18 cellular contexts compared by ENCODE assay signal in the genomic region with DNA sequence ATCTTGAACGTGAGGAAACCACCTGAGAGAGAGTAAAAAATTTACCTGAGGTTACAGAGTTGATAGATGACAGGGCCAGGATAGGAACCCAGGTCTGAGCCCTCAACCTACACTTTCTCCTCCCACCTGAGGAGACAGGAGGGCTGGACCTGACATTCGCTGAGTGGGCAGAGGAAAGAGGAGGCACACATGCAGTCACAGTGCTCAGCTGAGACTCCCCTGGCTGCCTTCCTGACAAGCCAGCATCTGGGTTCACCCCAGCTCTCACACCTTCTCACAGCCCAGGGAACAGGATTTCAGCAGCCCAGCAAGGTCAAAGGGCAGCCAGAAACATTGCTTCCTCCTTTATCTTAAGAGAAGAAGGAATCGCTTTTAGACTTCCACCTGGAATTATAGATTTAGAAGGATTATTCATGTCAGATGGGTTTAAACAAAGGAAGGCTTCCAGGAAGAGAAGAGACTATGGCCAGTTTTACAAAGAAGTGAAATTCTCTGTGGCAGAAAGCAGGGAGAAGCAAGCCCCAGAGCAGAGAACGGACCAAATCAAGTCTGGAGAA. TPM values are rescaled to one million over a fixed set of nuclear protein-coding genes. Genes with fewer than 3 reads are reported as not detected.
DNase-seq lines count a peak whose midpoint lies in the region; ATAC-seq, FAIRE-seq and TF ChIP-seq lines count a peak whose summit lies in the region.
"Had no signal": no experiment of that assay in that cellular context is flagged by ENCODE, and none has a peak within 500 bp of the region (broad histone marks: within the 10 kb centered on the region; RNA-seq: fewer than 3 reads in every experiment).

No MANE protein-coding gene starts in this region.

- H2BK5ac ChIP-seq in neuronal stem cell (ENCODE audit: low read length) = peak overlapping the region; percentile 43

- no peak overlapping the region for H3K14ac ChIP-seq in neuronal stem cell (ENCODE audit: low read length)

- no peak overlapping the region for H2BK12ac ChIP-seq in neuronal stem cell (ENCODE audit: low read length)

- H3K4me2 ChIP-seq in neuronal stem cell (ENCODE audit: insufficient read depth, low read length, poor library complexity, severe bottlenecking) = peak overlapping the region; percentile 39

- peak overlapping the region; percentile 82 for H3K18ac ChIP-seq in neuronal stem cell (ENCODE audit: low read length)

- H3K4me3 ChIP-seq in HUES48 (ENCODE audit: low read depth, low read length) (no peak overlapping the region), ectodermal cell (ENCODE audit: insufficient read depth, low read depth, low read length) (no peak overlapping the region), neuronal stem cell (ENCODE audit: low read length in 2 of 2) (no peak overlapping the region)
- H3K4me3 ChIP-seq: left ventricle myocardium inferior, prostate gland, skin epidermis, testis had no signal

- H2BK120ac ChIP-seq in neuronal stem cell (ENCODE audit: low read depth, low read length) = no peak overlapping the region

- no peak overlapping the region for H2AK5ac ChIP-seq in neuronal stem cell (ENCODE audit: low read depth, low read length)

- H3K4me1 ChIP-seq in HUES48 (ENCODE audit: control insufficient read depth, insufficient read depth, low read length) (peaks cover 49% of the 10 kb centered on the region), ectodermal cell (ENCODE audit: control insufficient read depth, insufficient read depth, low read length) (peaks cover 56% of the 10 kb centered on the region), neuronal stem cell (ENCODE audit: control insufficient read depth in 2 of 2, insufficient read depth in 1 of 2, low read depth in 1 of 2, low read length in 2 of 2) (peaks cover 36 to 48% of the 10 kb centered on the region in 2 donors), foreskin keratinocyte (no peaks in the 10 kb centered on the region)
- H3K4me1 ChIP-seq: prostate gland had no signal

- peak overlapping the region; percentile 70 for H3K27ac ChIP-seq in HUES48 (ENCODE audit: low read depth, low read length)
- peak overlapping the region; percentile 94 for H3K27ac ChIP-seq in ectodermal cell (ENCODE audit: insufficient read depth, low read depth, low read length, poor library complexity, severe bottlenecking)
- peak overlapping the region; percentile 97 for H3K27ac ChIP-seq in neuronal stem cell (replicated peaks; ENCODE audit: low read length)
- no peak overlapping the region for H3K27ac ChIP-seq in foreskin keratinocyte
- H3K27ac ChIP-seq: prostate gland, skin epidermis had no signal

- H4K91ac ChIP-seq in neuronal stem cell (ENCODE audit: low read depth, low read length, poor library complexity) = peak overlapping the region; percentile 56

- no peak for FAIRE-seq in D721Med (lab: Jason Lieb, UNC)

- H3K27me3 ChIP-seq in HUES48 (ENCODE audit: control insufficient read depth, insufficient read depth, low read length) (peaks cover 13% of the 10 kb centered on the region), ectodermal cell (ENCODE audit: control insufficient read depth, insufficient read depth, low read length, poor library complexity, severe bottlenecking) (no peaks in the 10 kb centered on the region), neuronal stem cell (ENCODE audit: control insufficient read depth in 3 of 3, insufficient read depth in 3 of 3, low read depth in 1 of 3, low read length in 3 of 3) (no peaks in the 10 kb centered on the region), foreskin keratinocyte (peaks cover 12% of the 10 kb centered on the region)
- H3K27me3 ChIP-seq: testis had no signal

- 35 to 50% methylated on average over 4 of the region's 4 CpGs for WGBS in ectodermal cell, 2 experiments
- WGBS in neuronal stem cell (ENCODE audit: extremely low coverage in 2 of 2, insufficient read length in 2 of 2, insufficient replicate concordance in 1 of 2), 2 donors = no CpG with 5 or more reads among the region's 4 CpGs

- no peak overlapping the region for H4K8ac ChIP-seq in neuronal stem cell (ENCODE audit: low read depth, low read length)

- H3K9me3 ChIP-seq in HUES48 (ENCODE audit: control insufficient read depth, insufficient read depth, low read length) (no peaks in the 10 kb centered on the region), ectodermal cell (ENCODE audit: control insufficient read depth, low read length) (no peaks in the 10 kb centered on the region), neuronal stem cell (replicated peaks in 1 of 2; ENCODE audit: control insufficient read depth in 2 of 2, insufficient read depth in 1 of 2, low read depth in 1 of 2, low read length in 2 of 2) (no peaks in the 10 kb centered on the region)
- H3K9me3 ChIP-seq: left ventricle myocardium inferior, prostate gland, testis had no signal

- no peak for TF ChIP-seq CTCF in foreskin keratinocyte (conservative IDR thresholded peaks at IDR 0.05)
- TF ChIP-seq CTCF in D721Med (IDR thresholded peaks at IDR 0.05; ENCODE audit: insufficient read depth, missing control alignments) = no peak

- H3K23ac ChIP-seq in neuronal stem cell (ENCODE audit: low read depth, low read length, poor library complexity) = no peak overlapping the region

- no peak overlapping the region for H3K4ac ChIP-seq in neuronal stem cell (ENCODE audit: low read length)

- H3K9ac ChIP-seq in HUES48 (ENCODE audit: low read depth, low read length) = no peak overlapping the region
- H3K9ac ChIP-seq in neuronal stem cell (ENCODE audit: low read depth, low read length, poor library complexity) = no peak overlapping the region

- H2BK15ac ChIP-seq in neuronal stem cell (ENCODE audit: low read length) = no peak overlapping the region

- H3K36me3 ChIP-seq in HUES48 (ENCODE audit: control insufficient read depth, insufficient read depth, low read length) (no peaks in the 10 kb centered on the region), ectodermal cell (ENCODE audit: control insufficient read depth, insufficient read depth, low read length) (no peaks in the 10 kb centered on the region), neuronal stem cell (replicated peaks in 1 of 2; ENCODE audit: control insufficient read depth in 2 of 2, insufficient read depth in 2 of 2, low read length in 2 of 2) (no peaks in the 10 kb centered on the region)
- H3K36me3 ChIP-seq: left ventricle myocardium inferior, prostate gland had no signal

- no peaks in the 10 kb centered on the region for H3K79me1 ChIP-seq in neuronal stem cell (ENCODE audit: low read depth, low read length)

- ATAC-seq in GM18907 (IDR thresholded peaks at IDR 0.05; ENCODE audit: unreplicated experiment) (peak; percentile 32), GM18517 (IDR thresholded peaks at IDR 0.05; ENCODE audit: unreplicated experiment) (no peak), foreskin keratinocyte (no peak), HG02642 (IDR thresholded peaks at IDR 0.05; ENCODE audit: poor library complexity, unreplicated experiment) (no peak)
- ATAC-seq: PC-3 had no signal

- peak overlapping the region; percentile 76 for H2AFZ ChIP-seq in neuronal stem cell (ENCODE audit: low read length)

- DNase-seq in neuronal stem cell (ENCODE audit: low spot score) (peak; percentile 66), foreskin keratinocyte (no peak), D721Med (ENCODE audit: insufficient read length, low spot score) (no peak)
- DNase-seq: activated effector memory CD4-positive, alpha-beta T cell treated with anti-CD3 and anti-CD28 coated beads, Interleukin-2, amount 50 U/mL, for 16 hours; cerebellar nuclear complex; left ventricle myocardium inferior; NCI-H2081; NCI-H524; PC-3; T-helper 9 cell; testis had no signal

RNA-seq across cellular contexts. Expression of a gene that starts 18.1 kb away (rescaled TPM):
- 224 TPM for polyA plus RNA-seq in ectodermal cell (2013, experiment 1 of 4)
- polyA plus RNA-seq in ectodermal cell (2013, experiment 2 of 4) = 241 TPM
- polyA plus RNA-seq in ectodermal cell (2013, experiment 3 of 4) = 222 TPM
- 225 TPM for polyA plus RNA-seq in ectodermal cell (2013, experiment 4 of 4)
- polyA plus RNA-seq in neuronal stem cell (2013, experiment 1 of 2) = 93.5 TPM
- 92.5 TPM for polyA plus RNA-seq in neuronal stem cell (2013, experiment 2 of 2)
- not detected in 2 replicates for total RNA-seq in foreskin keratinocyte
- 0.07 TPM in 1 of 2 replicates, not detected in the other for polyA plus RNA-seq in foreskin keratinocyte
